Comparison of ENCODE assay signal across 19 cellular contexts in the genomic region with DNA sequence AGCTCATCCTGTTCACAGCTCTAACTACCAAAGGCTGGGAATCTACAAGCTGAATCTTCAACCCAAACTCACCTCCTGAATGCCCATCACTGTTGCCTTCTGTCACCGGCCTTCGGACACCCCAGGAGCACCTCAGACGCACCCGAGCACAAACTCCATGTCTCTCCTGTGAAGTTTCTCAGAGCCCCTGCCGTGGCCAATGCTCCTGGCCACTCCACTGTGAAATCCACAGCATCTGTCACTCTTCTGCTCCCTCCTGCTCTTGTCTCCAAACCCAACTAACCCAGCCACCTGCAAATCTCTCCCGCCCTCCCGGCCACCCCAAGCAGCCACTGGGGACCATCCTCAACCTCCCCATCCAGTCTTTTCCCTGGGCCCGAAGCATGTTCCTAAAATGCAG.
DNase-seq lines count a peak whose midpoint lies in the region; ATAC-seq and TF ChIP-seq lines count a peak whose summit lies in the region.
"Had no signal": no experiment of that assay in that cellular context is flagged by ENCODE, and none has a peak within 500 bp of the region (broad histone marks: within the 10 kb centered on the region; RNA-seq: fewer than 3 reads in every experiment).

No MANE protein-coding gene starts in this region.

- no peaks in the 10 kb centered on the region for H3K79me1 ChIP-seq in neuronal stem cell (ENCODE audit: low read depth, low read length)

- no peak overlapping the region for H2AFZ ChIP-seq in neuronal stem cell (ENCODE audit: low read length)
- H2AFZ ChIP-seq: GM23248 had no signal

- H3K18ac ChIP-seq in neuronal stem cell (ENCODE audit: low read length): peak overlapping the region; percentile 23

- H3K4me2 ChIP-seq in neuronal stem cell (ENCODE audit: insufficient read depth, low read length, poor library complexity, severe bottlenecking): no peak overlapping the region
- H3K4me2 ChIP-seq: BLaER1 had no signal

- H3K27me3 ChIP-seq in endodermal cell (ENCODE audit: control insufficient read depth, insufficient read depth, low read length, poor library complexity, severe bottlenecking) (no peaks in the 10 kb centered on the region), neuronal stem cell (ENCODE audit: control insufficient read depth in 3 of 3, insufficient read depth in 3 of 3, low read depth in 1 of 3, low read length in 3 of 3) (no peaks in the 10 kb centered on the region)
- H3K27me3 ChIP-seq: BLaER1 had no signal

- H3K27me3 Mint-ChIP-seq in endodermal cell (ENCODE audit: insufficient read depth): no peaks in the 10 kb centered on the region
- H3K27me3 Mint-ChIP-seq: B cell had no signal

- no peak overlapping the region for H2BK15ac ChIP-seq in neuronal stem cell (ENCODE audit: low read length)

- H3K14ac ChIP-seq in neuronal stem cell (ENCODE audit: low read length): no peak overlapping the region

- H3K4me1 ChIP-seq in endodermal cell (ENCODE audit: control insufficient read depth, insufficient read depth, low read length): no peaks in the 10 kb centered on the region
- peaks cover 0 to 6% of the 10 kb centered on the region in 2 donors for H3K4me1 ChIP-seq in neuronal stem cell (ENCODE audit: control insufficient read depth in 2 of 2, insufficient read depth in 1 of 2, low read depth in 1 of 2, low read length in 2 of 2)

- no peaks in the 10 kb centered on the region for H3K36me3 Mint-ChIP-seq in endodermal cell (ENCODE audit: low read depth)
- H3K36me3 Mint-ChIP-seq: CD8-positive, alpha-beta memory T cell had no signal

- no peak overlapping the region for H3K27ac Mint-ChIP-seq in endodermal cell
- H3K27ac Mint-ChIP-seq: B cell; CD4-positive, alpha-beta T cell; CD8-positive, alpha-beta memory T cell had no signal

- peak overlapping the region; percentile 64 for H2AK5ac ChIP-seq in neuronal stem cell (ENCODE audit: low read depth, low read length)

- H3K4me3 ChIP-seq in endodermal cell (ENCODE audit: low read length) (no peak overlapping the region), neuronal stem cell (ENCODE audit: low read length in 2 of 2) (no peak overlapping the region)
- H3K4me3 ChIP-seq: BLaER1, GM23248 had no signal

- no peak overlapping the region for H2BK120ac ChIP-seq in neuronal stem cell (ENCODE audit: low read depth, low read length)

- TF ChIP-seq CTCF in endodermal cell (conservative IDR thresholded peaks at IDR 0.05): no peak

- H3K9me3 ChIP-seq in endodermal cell (ENCODE audit: control insufficient read depth, low read length) (no peaks in the 10 kb centered on the region), neuronal stem cell (replicated peaks in 1 of 2; ENCODE audit: control insufficient read depth in 2 of 2, insufficient read depth in 1 of 2, low read depth in 1 of 2, low read length in 2 of 2) (peaks cover 0 to 6% of the 10 kb centered on the region in 2 donors)
- H3K9me3 ChIP-seq: BLaER1 had no signal

- no peak overlapping the region for H3K23ac ChIP-seq in neuronal stem cell (ENCODE audit: low read depth, low read length, poor library complexity)

- ATAC-seq in left lobe of liver: no peak
- ATAC-seq in GM18511 (IDR thresholded peaks at IDR 0.05; ENCODE audit: unreplicated experiment): no peak

- H4K8ac ChIP-seq in neuronal stem cell (ENCODE audit: low read depth, low read length): no peak overlapping the region

- no peak overlapping the region for H3K4ac ChIP-seq in neuronal stem cell (ENCODE audit: low read length)

- no peak overlapping the region for H2BK5ac ChIP-seq in neuronal stem cell (ENCODE audit: low read length)

- WGBS in endodermal cell (ENCODE audit: insufficient coverage in 1 of 2, insufficient read length in 1 of 2), 2 experiments: 94 to 98% methylated on average over 5 to 8 of the region's 8 CpGs
- WGBS in neuronal stem cell (ENCODE audit: extremely low coverage in 2 of 2, insufficient read length in 2 of 2, insufficient replicate concordance in 1 of 2), 2 donors: no CpG with 5 or more reads among the region's 8 CpGs

- DNase-seq in endodermal cell (peak; percentile 31), left lobe of liver (ENCODE audit: low spot score) (peak; percentile 11), neuronal stem cell (ENCODE audit: low spot score) (no peak), SHP77 (lab: John Stamatoyannopoulos, UW) (no peak), CD1c-positive myeloid dendritic cell (ENCODE audit: extremely low spot score) (no peak)
- DNase-seq: CD4-positive, alpha-beta T cell; CD8-positive, alpha-beta memory T cell; DMS 273 treated with DMSO at 0.1 percent for 48 hours; DMS53; DMS79 treated with DMSO at 0.1 percent for 48 hours; GF-D8; GM23248; H7; HCEC 1CT had no signal

- H3K36me3 ChIP-seq in endodermal cell (ENCODE audit: control insufficient read depth, insufficient read depth, low read length) (no peaks in the 10 kb centered on the region), neuronal stem cell (replicated peaks in 1 of 2; ENCODE audit: control insufficient read depth in 2 of 2, insufficient read depth in 2 of 2, low read length in 2 of 2) (no peaks in the 10 kb centered on the region)
- H3K36me3 ChIP-seq: BLaER1 had no signal

- no peaks in the 10 kb centered on the region for H3K4me1 Mint-ChIP-seq in endodermal cell
- H3K4me1 Mint-ChIP-seq: B cell; CD8-positive, alpha-beta memory T cell had no signal

- H4K91ac ChIP-seq in neuronal stem cell (ENCODE audit: low read depth, low read length, poor library complexity): no peak overlapping the region

- H3K9ac ChIP-seq in endodermal cell (ENCODE audit: extremely low read depth, low read length, poor library complexity, severe bottlenecking) (no peak overlapping the region), neuronal stem cell (ENCODE audit: low read depth, low read length, poor library complexity) (no peak overlapping the region)
- H3K9ac ChIP-seq: BLaER1, GM23248 had no signal

- no peak overlapping the region for H3K4me3 Mint-ChIP-seq in endodermal cell
- H3K4me3 Mint-ChIP-seq: B cell; CD4-positive, alpha-beta T cell; CD8-positive, alpha-beta memory T cell had no signal

- H3K27ac ChIP-seq in endodermal cell (ENCODE audit: low read depth, low read length) (no peak overlapping the region), neuronal stem cell (replicated peaks; ENCODE audit: low read length) (no peak overlapping the region)
- H3K27ac ChIP-seq: 22Rv1, BLaER1, C4-2B, GM23248 had no signal

- no peaks in the 10 kb centered on the region for H3K9me3 Mint-ChIP-seq in endodermal cell

- H2BK12ac ChIP-seq in neuronal stem cell (ENCODE audit: low read length): no peak overlapping the region

Comparison
In these comparisons a context has a peak if more than half of its experiments do, and no peak if none do; other contexts are left out.
1. DNase-seq: peak in endodermal cell (single experiment) and left lobe of liver (single experiment); none in neuronal stem cell (single experiment), SHP77 (0 of 2) and CD1c-positive myeloid dendritic cell (single experiment).